Comparison of ENCODE assay signal across 34 cellular contexts in the genomic region with DNA sequence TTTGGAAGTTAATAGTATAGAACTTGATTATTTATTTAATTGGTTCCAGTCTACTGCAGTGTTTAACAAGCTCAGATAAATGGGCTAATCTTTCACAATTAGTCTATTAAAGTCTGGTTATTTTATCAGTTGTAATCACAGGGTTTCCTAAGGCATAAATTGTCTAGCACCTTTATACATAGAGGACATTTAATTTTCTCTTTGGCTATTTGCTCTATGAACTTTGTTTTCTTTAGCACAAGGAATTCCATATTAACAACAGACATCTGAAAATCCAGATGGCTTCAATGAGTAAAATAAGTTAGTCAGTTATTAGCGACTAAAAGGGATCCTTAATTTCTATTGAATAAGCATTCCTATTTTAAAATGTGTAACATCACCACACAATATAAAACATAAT.
"Had no signal": no experiment of that assay in that cellular context is flagged by ENCODE, and none has a peak within 500 bp of the region (broad histone marks: within the 10 kb centered on the region; RNA-seq: fewer than 3 reads in every experiment).

No MANE protein-coding gene starts in this region.

- H3K4me3 Mint-ChIP-seq: activated B cell treated with CpG ODN at 0.5 μM for 24 hours; activated CD4-positive, alpha-beta memory T cell treated with anti-CD3 and anti-CD28 coated beads for 36 hours; activated CD4-positive, alpha-beta T cell treated with anti-CD3 and anti-CD28 coated beads, Interleukin-2, amount 10 ng/mL, durations not matched to agents 24 days and 14 days; activated CD8-positive, alpha-beta T cell treated with anti-CD3 and anti-CD28 coated beads for 36 hours; activated naive CD4-positive, alpha-beta T cell treated with anti-CD3 and anti-CD28 coated beads for 36 hours; activated naive CD8-positive, alpha-beta T cell treated with anti-CD3 and anti-CD28 coated beads for 36 hours; activated T-cell treated with anti-CD3 and anti-CD28 coated beads, Interleukin-2, amount 50 U/mL, for 4 hours; activated T-cell treated with anti-CD3 and anti-CD28 coated beads, Interleukin-2, amount 50 U/mL, for 72 hours; activated T-helper 1 cell treated with anti-CD3 and anti-CD28 coated beads, Interleukin-12 subunit alpha, Interleukin-12 subunit beta, Interleukin-2, Interleukin-4 antibody, amounts not matched to agents 30 ng/mL and 10 ng/mL and 1 ng/mL, durations not matched to agents 14 hours and 24 hours and 36 hours; activated T-helper 17 cell treated with anti-CD3 and anti-CD28 coated beads, Interleukin-2, amount 50 U/mL, for 72 hours; T-helper 1 cell treated with Interleukin-12 subunit alpha and Interleukin-12 subunit beta and Interleukin-4 antibody, amounts not matched to agents 30 μg/mL and 1 μg/mL, for 36 hours; T-helper 2 cell treated with Interferon-gamma antibody and Interleukin-4, amounts not matched to agents 5 μg/mL and 100 μg/mL, for 36 hours had no signal

- H3K4me3 ChIP-seq: adrenal gland, body of pancreas, breast epithelium had no signal

- H3K36me3 Mint-ChIP-seq: activated CD4-positive, alpha-beta memory T cell treated with anti-CD3 and anti-CD28 coated beads for 36 hours; activated naive CD4-positive, alpha-beta T cell treated with anti-CD3 and anti-CD28 coated beads, Interleukin-2, amount 50 U/mL, for 72 hours; activated naive CD8-positive, alpha-beta T cell treated with anti-CD3 and anti-CD28 coated beads for 36 hours had no signal

- H3K9me3 Mint-ChIP-seq: activated B cell treated with CpG ODN at 0.5 μM for 24 hours; activated CD4-positive, alpha-beta T cell treated with anti-CD3 and anti-CD28 coated beads, Interleukin-2, amount 10 ng/mL, durations not matched to agents 24 days and 14 days; activated CD8-positive, alpha-beta T cell treated with anti-CD3 and anti-CD28 coated beads for 36 hours; activated naive CD4-positive, alpha-beta T cell treated with anti-CD3 and anti-CD28 coated beads for 36 hours; activated naive CD4-positive, alpha-beta T cell treated with anti-CD3 and anti-CD28 coated beads, Interleukin-2, amount 50 U/mL, for 72 hours; activated naive CD8-positive, alpha-beta T cell treated with anti-CD3 and anti-CD28 coated beads for 36 hours; activated T-cell treated with anti-CD3 and anti-CD28 coated beads, Interleukin-2, amount 50 U/mL, for 4 hours; activated T-helper 1 cell treated with anti-CD3 and anti-CD28 coated beads, Interleukin-12 subunit alpha, Interleukin-12 subunit beta, Interleukin-2, Interleukin-4 antibody, amounts not matched to agents 30 ng/mL and 10 ng/mL and 1 ng/mL, durations not matched to agents 14 hours and 24 hours and 36 hours; activated T-helper 17 cell treated with anti-CD3 and anti-CD28 coated beads, Interleukin-2, amount 50 U/mL, for 72 hours; T-helper 1 cell treated with Interleukin-12 subunit alpha and Interleukin-12 subunit beta and Interleukin-4 antibody, amounts not matched to agents 30 μg/mL and 1 μg/mL, for 36 hours; T-helper 2 cell treated with Interferon-gamma antibody and Interleukin-4, amounts not matched to agents 5 μg/mL and 100 μg/mL, for 36 hours had no signal

- H3K27ac Mint-ChIP-seq: activated B cell treated with CpG ODN at 0.5 μM for 24 hours; activated CD4-positive, alpha-beta memory T cell treated with anti-CD3 and anti-CD28 coated beads for 36 hours; activated CD4-positive, alpha-beta T cell treated with anti-CD3 and anti-CD28 coated beads, Interleukin-2, amount 10 ng/mL, durations not matched to agents 24 days and 14 days; activated CD8-positive, alpha-beta T cell treated with anti-CD3 and anti-CD28 coated beads for 36 hours; activated naive CD4-positive, alpha-beta T cell treated with anti-CD3 and anti-CD28 coated beads for 36 hours; activated naive CD4-positive, alpha-beta T cell treated with anti-CD3 and anti-CD28 coated beads, Interleukin-2, amount 50 U/mL, for 72 hours; activated naive CD8-positive, alpha-beta T cell treated with anti-CD3 and anti-CD28 coated beads for 36 hours; activated T-cell treated with anti-CD3 and anti-CD28 coated beads, Interleukin-2, amount 50 U/mL, for 72 hours; activated T-helper 1 cell treated with anti-CD3 and anti-CD28 coated beads, Interleukin-12 subunit alpha, Interleukin-12 subunit beta, Interleukin-2, Interleukin-4 antibody, amounts not matched to agents 30 ng/mL and 10 ng/mL and 1 ng/mL, durations not matched to agents 14 hours and 24 hours and 36 hours; activated T-helper 17 cell treated with anti-CD3 and anti-CD28 coated beads, Interleukin-2, amount 50 U/mL, for 72 hours; T-helper 1 cell treated with Interleukin-12 subunit alpha and Interleukin-12 subunit beta and Interleukin-4 antibody, amounts not matched to agents 30 μg/mL and 1 μg/mL, for 36 hours; T-helper 2 cell treated with Interferon-gamma antibody and Interleukin-4, amounts not matched to agents 5 μg/mL and 100 μg/mL, for 36 hours had no signal

- H3K36me3 ChIP-seq: adrenal gland, brain microvascular endothelial cell, breast epithelium had no signal

- H3K27me3 Mint-ChIP-seq: activated B cell treated with CpG ODN at 0.5 μM for 24 hours; activated CD4-positive, alpha-beta memory T cell treated with anti-CD3 and anti-CD28 coated beads for 36 hours; activated CD4-positive, alpha-beta T cell treated with anti-CD3 and anti-CD28 coated beads, Interleukin-2, amount 10 ng/mL, durations not matched to agents 24 days and 14 days; activated CD8-positive, alpha-beta T cell treated with anti-CD3 and anti-CD28 coated beads for 36 hours; activated naive CD8-positive, alpha-beta T cell treated with anti-CD3 and anti-CD28 coated beads for 36 hours; activated T-helper 17 cell treated with anti-CD3 and anti-CD28 coated beads, Interleukin-2, amount 50 U/mL, for 72 hours had no signal

- DNase-seq: activated B cell treated with CpG ODN at 0.5 μM for 24 hours; activated CD4-positive, alpha-beta memory T cell treated with anti-CD3 and anti-CD28 coated beads for 36 hours; activated CD4-positive, alpha-beta T cell treated with anti-CD3 and anti-CD28 coated beads for 4 hours; activated CD4-positive, alpha-beta T cell treated with anti-CD3 and anti-CD28 coated beads, Interleukin-2, amount 10 ng/mL, durations not matched to agents 24 days and 14 days; activated CD4-positive, alpha-beta T cell treated with anti-CD3 and anti-CD28 coated beads, Interleukin-2, amount 50 U/mL, for 1 hour; activated CD4-positive, alpha-beta T cell treated with anti-CD3 and anti-CD28 coated beads, Interleukin-2, amount 50 U/mL, for 4 hours; activated CD4-positive, CD25-positive, alpha-beta regulatory T cell treated with anti-CD3 and anti-CD28 coated beads, Interleukin-2, amount 50 U/mL, for 72 hours; activated CD8-positive, alpha-beta memory T cell treated with anti-CD3 and anti-CD28 coated beads, Interleukin-2, amount 50 U/mL, for 4 hours; activated CD8-positive, alpha-beta T cell treated with anti-CD3 and anti-CD28 coated beads for 36 hours; activated effector memory CD4-positive, alpha-beta T cell treated with anti-CD3 and anti-CD28 coated beads, Interleukin-2, amount 50 U/mL, for 16 hours; activated gamma-delta T cell treated with Interleukin-2 at 50 U/mL for 16 hours; activated naive CD4-positive, alpha-beta T cell; activated naive CD4-positive, alpha-beta T cell treated with anti-CD3 and anti-CD28 coated beads for 36 hours; activated naive CD4-positive, alpha-beta T cell treated with anti-CD3 and anti-CD28 coated beads, Interleukin-2, amount 50 U/mL, for 16 hours; activated naive CD8-positive, alpha-beta T cell treated with anti-CD3 and anti-CD28 coated beads for 36 hours; activated T-cell treated with anti-CD3 and anti-CD28 coated beads for 4 hours; activated T-cell treated with anti-CD3 and anti-CD28 coated beads, Interleukin-2, amount 50 U/mL, for 1 hour; activated T-cell treated with anti-CD3 and anti-CD28 coated beads, Interleukin-2, amount 50 U/mL, for 4 hours; activated T-cell treated with anti-CD3 and anti-CD28 coated beads, Interleukin-2, amount 50 U/mL, for 72 hours; adrenal gland; amniotic stem cell; aorta; body of pancreas; brain microvascular endothelial cell; central memory CD4-positive, alpha-beta T cell; T-helper 2 cell; T-helper 9 cell had no signal

- H3K27me3 ChIP-seq: adrenal gland, body of pancreas, brain microvascular endothelial cell, breast epithelium had no signal

- H3K9me3 ChIP-seq: adrenal gland, body of pancreas, breast epithelium had no signal

- H3K27ac ChIP-seq: adrenal gland, body of pancreas, brain microvascular endothelial cell, breast epithelium, VCaP had no signal

- H3K4me1 Mint-ChIP-seq: activated B cell treated with CpG ODN at 0.5 μM for 24 hours; activated CD4-positive, alpha-beta T cell treated with anti-CD3 and anti-CD28 coated beads, Interleukin-2, amount 10 ng/mL, durations not matched to agents 24 days and 14 days; activated naive CD8-positive, alpha-beta T cell treated with anti-CD3 and anti-CD28 coated beads for 36 hours; activated T-helper 17 cell treated with anti-CD3 and anti-CD28 coated beads, Interleukin-2, amount 50 U/mL, for 72 hours had no signal

- ATAC-seq: activated CD8-positive, alpha-beta T cell treated with anti-CD3 and anti-CD28 coated beads for 36 hours; activated naive CD4-positive, alpha-beta T cell treated with anti-CD3 and anti-CD28 coated beads, Interleukin-2, amount 50 U/mL, for 72 hours; activated T-cell treated with anti-CD3 and anti-CD28 coated beads, Interleukin-2, amount 50 U/mL, for 4 hours; activated T-cell treated with anti-CD3 and anti-CD28 coated beads, Interleukin-2, amount 50 U/mL, for 72 hours; activated T-helper 17 cell treated with anti-CD3 and anti-CD28 coated beads, Interleukin-2, amount 50 U/mL, for 72 hours; body of pancreas had no signal

- H3K4me1 ChIP-seq: adrenal gland, body of pancreas, breast epithelium had no signal
